ENCODE assay signal across 32 cellular contexts in the genomic region with DNA sequence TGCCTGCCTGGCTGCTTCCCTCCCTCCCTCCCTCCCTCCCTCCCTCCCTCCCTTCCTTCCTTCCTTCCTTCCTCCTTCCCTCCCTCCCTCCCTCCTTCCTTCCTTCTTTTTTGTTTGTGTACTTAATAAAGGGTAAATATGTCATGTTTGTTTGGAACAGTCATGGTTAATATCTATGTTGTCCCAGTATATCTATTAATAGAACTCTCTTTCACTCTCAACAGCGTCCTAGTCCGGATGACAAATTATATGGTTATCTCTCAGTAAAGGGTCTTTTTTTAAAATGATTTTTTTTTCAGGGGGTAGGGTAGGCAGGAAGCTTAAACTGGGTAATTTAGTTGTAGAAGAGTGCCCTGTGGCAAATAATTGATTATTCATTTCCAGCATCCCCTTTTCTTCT. TPM values are rescaled to one million over a fixed set of nuclear protein-coding genes. Genes with fewer than 3 reads are reported as not detected.
"Had no signal": no experiment of that assay in that cellular context is flagged by ENCODE, and none has a peak within 500 bp of the region (broad histone marks: within the 10 kb centered on the region; RNA-seq: fewer than 3 reads in every experiment).

No MANE protein-coding gene starts in this region.

- H3K9me3 Mint-ChIP-seq: activated CD4-positive, alpha-beta memory T cell treated with anti-CD3 and anti-CD28 coated beads for 36 hours; activated CD4-positive, alpha-beta T cell treated with anti-CD3 and anti-CD28 coated beads, Interleukin-2, amount 10 ng/mL, durations not matched to agents 7 days and 5 days; activated naive CD4-positive, alpha-beta T cell treated with anti-CD3 and anti-CD28 coated beads, Interleukin-2, amount 10 ng/mL, durations not matched to agents 7 days and 5 days; activated naive CD8-positive, alpha-beta T cell treated with anti-CD3 and anti-CD28 coated beads, Interleukin-2, amount 10 ng/mL, durations not matched to agents 7 days and 5 days; activated T-helper 2 cell treated with anti-CD3 and anti-CD28 coated beads, Interferon-gamma antibody, Interleukin-2, Interleukin-4, amounts not matched to agents 10 μg/mL and 5 μg/mL and 100 μg/mL, durations not matched to agents 14 hours and 24 hours and 36 hours had no signal

- H3K4me3 ChIP-seq: adrenal gland, breast epithelium, SJSA1 had no signal

- H3K27me3 Mint-ChIP-seq: activated CD4-positive, alpha-beta memory T cell treated with anti-CD3 and anti-CD28 coated beads for 36 hours; activated CD4-positive, alpha-beta T cell treated with anti-CD3 and anti-CD28 coated beads, Interleukin-2, amount 10 ng/mL, durations not matched to agents 7 days and 5 days; activated naive CD4-positive, alpha-beta T cell treated with anti-CD3 and anti-CD28 coated beads, Interleukin-2, amount 10 ng/mL, durations not matched to agents 7 days and 5 days; activated naive CD8-positive, alpha-beta T cell treated with anti-CD3 and anti-CD28 coated beads, Interleukin-2, amount 10 ng/mL, durations not matched to agents 7 days and 5 days; T-helper 17 cell had no signal

- H3K36me3 Mint-ChIP-seq: activated CD4-positive, alpha-beta memory T cell treated with anti-CD3 and anti-CD28 coated beads for 36 hours; activated naive CD4-positive, alpha-beta T cell treated with anti-CD3 and anti-CD28 coated beads, Interleukin-2, amount 10 ng/mL, durations not matched to agents 7 days and 5 days; activated naive CD8-positive, alpha-beta T cell treated with anti-CD3 and anti-CD28 coated beads, Interleukin-2, amount 10 ng/mL, durations not matched to agents 7 days and 5 days had no signal

- H3K36me3 ChIP-seq: adrenal gland, breast epithelium, SJSA1 had no signal

- H3K4me1 ChIP-seq: breast epithelium had no signal

- H3K27ac ChIP-seq: breast epithelium, KMS-11, SJSA1, VCaP had no signal

- H3K9me3 ChIP-seq: adrenal gland, breast epithelium, SJSA1 had no signal

- ATAC-seq: Panc1, T-helper 17 cell had no signal

- DNase-seq: activated CD4-positive, alpha-beta memory T cell treated with anti-CD3 and anti-CD28 coated beads for 36 hours; activated CD4-positive, alpha-beta T cell treated with anti-CD3 and anti-CD28 coated beads, Interleukin-2, amount 10 ng/mL, durations not matched to agents 7 days and 5 days; activated CD4-positive, CD25-positive, alpha-beta regulatory T cell; activated CD8-positive, alpha-beta memory T cell treated with anti-CD3 and anti-CD28 coated beads for 24 hours; activated gamma-delta T cell treated with Interleukin-2 at 50 U/mL for 16 hours; activated naive CD4-positive, alpha-beta T cell treated with anti-CD3 and anti-CD28 coated beads, Interleukin-2, amount 10 ng/mL, durations not matched to agents 7 days and 5 days; activated naive CD8-positive, alpha-beta T cell treated with anti-CD3 and anti-CD28 coated beads, Interleukin-2, amount 10 ng/mL, durations not matched to agents 7 days and 5 days; activated T-cell treated with anti-CD3 and anti-CD28 coated beads for 4 hours; activated T-cell treated with anti-CD3 and anti-CD28 coated beads, Interleukin-2, amount 50 U/mL, for 48 hours; adrenal gland; anterior cingulate cortex; NCI-H1092; NCI-H1417; NCI-H1930; NCI-H2171; NCI-H2227 treated with DMSO at 0.1 percent for 48 hours; NCI-H446 treated with DMSO at 0.1 percent for 48 hours; NCI-H524 treated with DMSO at 0.1 percent for 48 hours; NCI-H82; OCI-M1; RPMI8226; SHP77; T-helper 17 cell; T-helper 9 cell had no signal

- H3K27me3 ChIP-seq: adrenal gland, breast epithelium, SJSA1 had no signal

- H3K4me3 Mint-ChIP-seq: activated CD4-positive, alpha-beta memory T cell treated with anti-CD3 and anti-CD28 coated beads for 36 hours; activated CD4-positive, alpha-beta T cell treated with anti-CD3 and anti-CD28 coated beads, Interleukin-2, amount 10 ng/mL, durations not matched to agents 7 days and 5 days; activated naive CD4-positive, alpha-beta T cell treated with anti-CD3 and anti-CD28 coated beads, Interleukin-2, amount 10 ng/mL, durations not matched to agents 7 days and 5 days; activated naive CD8-positive, alpha-beta T cell treated with anti-CD3 and anti-CD28 coated beads, Interleukin-2, amount 10 ng/mL, durations not matched to agents 7 days and 5 days; T-helper 17 cell had no signal

- H3K27ac Mint-ChIP-seq: activated CD4-positive, alpha-beta memory T cell treated with anti-CD3 and anti-CD28 coated beads for 36 hours; activated CD4-positive, alpha-beta T cell treated with anti-CD3 and anti-CD28 coated beads, Interleukin-2, amount 10 ng/mL, durations not matched to agents 7 days and 5 days; activated naive CD4-positive, alpha-beta T cell treated with anti-CD3 and anti-CD28 coated beads, Interleukin-2, amount 10 ng/mL, durations not matched to agents 7 days and 5 days; activated naive CD8-positive, alpha-beta T cell treated with anti-CD3 and anti-CD28 coated beads, Interleukin-2, amount 10 ng/mL, durations not matched to agents 7 days and 5 days; T-helper 17 cell had no signal

RNA-seq across cellular contexts. Expression of gene TAGLN3, which starts 13.5 kb away (rescaled TPM):
- total RNA-seq: activated naive CD8-positive, alpha-beta T cell treated with anti-CD3 and anti-CD28 coated beads, Interleukin-2, amount 10 ng/mL, durations not matched to agents 7 days and 5 days; breast epithelium; MCF 10A; SJSA1 had no signal

RNA-seq across cellular contexts. Expression of gene TMPRSS7, which starts 22.3 kb away (rescaled TPM):
- total RNA-seq: activated CD4-positive, alpha-beta memory T cell treated with anti-CD3 and anti-CD28 coated beads for 36 hours; activated CD4-positive, alpha-beta T cell treated with anti-CD3 and anti-CD28 coated beads, Interleukin-2, amount 10 ng/mL, durations not matched to agents 7 days and 5 days; activated naive CD8-positive, alpha-beta T cell treated with anti-CD3 and anti-CD28 coated beads, Interleukin-2, amount 10 ng/mL, durations not matched to agents 7 days and 5 days; activated T-helper 2 cell treated with anti-CD3 and anti-CD28 coated beads, Interferon-gamma antibody, Interleukin-2, Interleukin-4, amounts not matched to agents 10 μg/mL and 5 μg/mL and 100 μg/mL, durations not matched to agents 14 hours and 24 hours and 36 hours; adrenal gland; HepG2; MCF 10A; SJSA1 had no signal
- polyA plus RNA-seq: adrenal gland, HepG2 had no signal
